ENCODE assay signal across 15 cellular contexts in genomic region chr1:30675761-30676160, GRCh38. TPM values are rescaled to one million over a fixed set of nuclear protein-coding genes. Genes with fewer than 3 reads are reported as not detected.
DNase-seq lines count a peak whose midpoint lies in the region; ATAC-seq, FAIRE-seq and TF ChIP-seq lines count a peak whose summit lies in the region.
"Had no signal": no experiment of that assay in that cellular context is flagged by ENCODE, and none has a peak within 500 bp of the region (broad histone marks: within the 10 kb centered on the region; RNA-seq: fewer than 3 reads in every experiment).

No MANE protein-coding gene starts in this region.

- H3K4me2 ChIP-seq in A549 (no peak overlapping the region), mammary epithelial cell (ENCODE audit: insufficient read depth, low read depth, low read length) (no peak overlapping the region)

- POLR2A ChIA-PET in A549 (lab: Yijun Ruan, JAX), result no interaction called here

- intact Hi-C loops in mammary epithelial cell (cut with micrococcal nuclease) (no loop called here), left lung (cut with DNase I) (no loop called here)

- 4% methylated on average over 2 of the region's 2 CpGs for WGBS in A549 (ENCODE audit: missing lambda C conversion rate)
- 37% methylated on average over 2 of the region's 2 CpGs for WGBS in mammary epithelial cell (ENCODE audit: low coverage, missing lambda C conversion rate)

- in situ Hi-C loops in mammary epithelial cell (cut with MboI; ENCODE audit: low sequenced_read_pairs in 2 of 2), result no loop called here

- peaks cover 9% of the 10 kb centered on the region for H3K9me3 Mint-ChIP-seq in HFFc6
- H3K9me3 Mint-ChIP-seq: activated CD4-positive, alpha-beta T cell treated with anti-CD3 and anti-CD28 coated beads, Interleukin-2, amount 10 ng/mL, durations not matched to agents 24 days and 14 days had no signal

- no peak overlapping the region for H3K9ac ChIP-seq in mammary epithelial cell (ENCODE audit: insufficient read depth, low read length)

- CTCF ChIA-PET in A549 (lab: Yijun Ruan, JAX), result interaction anchor here (1.4 kb wide), 1 partner anchor 32 kb away, joined by 3 read pairs; no protein-coding TSS in a partner anchor
- CTCF ChIA-PET in mammary epithelial cell (lab: Charles Lee; ENCODE audit: low non-redundant PET), result no interaction called here

- H3K4me1 ChIP-seq in A549 (no peaks in the 10 kb centered on the region), mammary epithelial cell (ENCODE audit: insufficient read depth, low read length) (peaks cover 17% of the 10 kb centered on the region), left lung (no peaks in the 10 kb centered on the region)

- no peak overlapping the region for H3K4me3 ChIP-seq in A549
- no peak overlapping the region for H3K4me3 ChIP-seq in mammary epithelial cell (replicated peaks in 1 of 3; ENCODE audit: insufficient read depth in 1 of 3, low read depth in 2 of 3, low read length in 3 of 3)
- H3K4me3 ChIP-seq in left lung, result no peak overlapping the region

- no peak for TF ChIP-seq RAD21 in A549 (conservative IDR thresholded peaks at IDR 0.05 in 1 of 2, IDR thresholded peaks at IDR 0.05 in 1 of 2)

- H3K36me3 Mint-ChIP-seq in HFFc6 (ENCODE audit: low read depth), result peaks cover 9% of the 10 kb centered on the region

- FAIRE-seq in A549 (lab: Jason Lieb, UNC), result no peak
- FAIRE-seq: GM12892, RCC 7860 had no signal

- H3K79me2 ChIP-seq in mammary epithelial cell (ENCODE audit: insufficient read depth, low read length), result no peaks in the 10 kb centered on the region

- H3K36me3 ChIP-seq in mammary epithelial cell (ENCODE audit: insufficient read depth, low read length), result no peaks in the 10 kb centered on the region
- no peaks in the 10 kb centered on the region for H3K36me3 ChIP-seq in left lung

- no peaks in the 10 kb centered on the region for H4K20me1 ChIP-seq in mammary epithelial cell (ENCODE audit: insufficient read depth, low read length)

- BruUV-seq in mammary epithelial cell (replicated peaks; lab: Mats Ljungman, UMichigan), result no TSS peak

- TF ChIP-seq CTCF in A549 (IDR thresholded peaks at IDR 0.05) (no peak), HFFc6 (IDR thresholded peaks at IDR 0.05) (no peak), mammary epithelial cell (conservative IDR thresholded peaks at IDR 0.05 in 1 of 2, IDR thresholded peaks at IDR 0.05 in 1 of 2; ENCODE audit: extremely low read depth in 1 of 2, insufficient read depth in 1 of 2, low read depth in 1 of 2, low read length in 2 of 2) (no peak), left lung (IDR thresholded peaks at IDR 0.05) (no peak)

- DNase-seq in A549 (ENCODE audit: low read depth in 1 of 2, low spot score in 1 of 2) (no peak), HFFc6 (peak; percentile 81), mammary epithelial cell (peak; percentile 71), left lung (no peak), OCI-M2 (lab: John Stamatoyannopoulos, UW; ENCODE audit: unreplicated experiment) (no peak), NCI-H1048 (lab: John Stamatoyannopoulos, UW) (no peak)
- DNase-seq: activated CD4-positive, alpha-beta T cell treated with anti-CD3 and anti-CD28 coated beads, Interleukin-2, amount 10 ng/mL, durations not matched to agents 24 days and 14 days; DMS79 treated with DMSO at 0.1 percent for 48 hours; NCI-H2171; occipital lobe; T-helper 17 cell had no signal

- ATAC-seq in A549 (no peak), left lung (peak; percentile 15), GM18907 (IDR thresholded peaks at IDR 0.05; ENCODE audit: unreplicated experiment) (no peak), HG02973 (IDR thresholded peaks at IDR 0.05; ENCODE audit: unreplicated experiment) (no peak)
- ATAC-seq: T-helper 17 cell had no signal

- H3K27ac Mint-ChIP-seq in HFFc6, result peak overlapping the region; percentile 63
- H3K27ac Mint-ChIP-seq: activated CD4-positive, alpha-beta T cell treated with anti-CD3 and anti-CD28 coated beads, Interleukin-2, amount 10 ng/mL, durations not matched to agents 24 days and 14 days; T-helper 17 cell had no signal

- H3K4me3 Mint-ChIP-seq in HFFc6, result peak overlapping the region; percentile 38
- H3K4me3 Mint-ChIP-seq: activated CD4-positive, alpha-beta T cell treated with anti-CD3 and anti-CD28 coated beads, Interleukin-2, amount 10 ng/mL, durations not matched to agents 24 days and 14 days; T-helper 17 cell had no signal

- TF ChIP-seq POLR2A in A549 (IDR thresholded peaks at IDR 0.05; ENCODE audit: low read length), result no peak

- H3K9me3 ChIP-seq in A549 (peaks cover 12% of the 10 kb centered on the region; the same call in 2 of the 3 replicates), mammary epithelial cell (replicated peaks; ENCODE audit: insufficient read depth, low read length) (no peaks in the 10 kb centered on the region), left lung (peaks cover 0 to 19% of the 10 kb centered on the region in 2 donors)

- H3K4me1 Mint-ChIP-seq in HFFc6 (ENCODE audit: low read depth), result peaks cover 30% of the 10 kb centered on the region
- H3K4me1 Mint-ChIP-seq: activated CD4-positive, alpha-beta T cell treated with anti-CD3 and anti-CD28 coated beads, Interleukin-2, amount 10 ng/mL, durations not matched to agents 24 days and 14 days; T-helper 17 cell had no signal

- peaks cover 3% of the 10 kb centered on the region for H3K27me3 Mint-ChIP-seq in HFFc6 (ENCODE audit: insufficient read depth)

- no peaks in the 10 kb centered on the region for H3K27me3 ChIP-seq in mammary epithelial cell (ENCODE audit: insufficient read depth, low read length)
- H3K27me3 ChIP-seq in left lung, result peaks cover 0 to 16% of the 10 kb centered on the region in 2 donors

- dilution Hi-C loops in mammary epithelial cell (cut with HindIII; ENCODE audit: low sequenced_read_pairs), result no loop called here

- no peak for TF ChIP-seq EP300 in A549 (IDR thresholded peaks at IDR 0.05)

- H3K27ac ChIP-seq in A549 (no peak overlapping the region), mammary epithelial cell (ENCODE audit: insufficient read depth, low read depth, low read length) (peak overlapping the region; percentile 30), left lung (no peak overlapping the region)

- no peak overlapping the region for H2AFZ ChIP-seq in mammary epithelial cell (ENCODE audit: low read depth, low read length)

TF ChIP-seq in A549, 52 proteins besides CTCF, POLR2A, EP300 and RAD21:
- TF ChIP-seq CEBPB (IDR thresholded peaks at IDR 0.05), result peak; percentile 16 to 44; a peak in 2 of 4 replicates
- TF ChIP-seq, protein P1, sequence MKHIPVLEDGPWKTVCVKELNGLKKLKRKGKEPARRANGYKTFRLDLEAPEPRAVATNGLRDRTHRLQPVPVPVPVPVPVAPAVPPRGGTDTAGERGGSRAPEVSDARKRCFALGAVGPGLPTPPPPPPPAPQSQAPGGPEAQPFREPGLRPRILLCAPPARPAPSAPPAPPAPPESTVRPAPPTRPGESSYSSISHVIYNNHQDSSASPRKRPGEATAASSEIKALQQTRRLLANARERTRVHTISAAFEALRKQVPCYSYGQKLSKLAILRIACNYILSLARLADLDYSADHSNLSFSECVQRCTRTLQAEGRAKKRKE (CRISPR knock-in tag; IDR thresholded peaks at IDR 0.05; ENCODE audit: low read depth), result no peak

RNA-seq across cellular contexts. Expression of gene MATN1, which starts 47.6 kb away (rescaled TPM):
- polyA plus RNA-seq in A549 (2011; rRNA removed) (0.05 TPM in 1 of 2 replicates, not detected in the other), A549 (2017; fragmentation: RNase III; extraction: RNeasy Plus Mini Kit Qiagen cat#74134 plus additional on column Dnase treatment) (0.05 to 0.17 TPM (median 0.10 TPM) in 3 replicates), mammary epithelial cell (0.05 TPM)
- polyA plus RNA-seq in A549 (2012; cell fraction: cytosol; rRNA removed), result 0.04 and 0.07 TPM in 2 replicates
- 0.31 and 0.59 TPM in 2 replicates for polyA plus RNA-seq in A549 (2012; cell fraction: nucleus; rRNA removed)
- polyA minus RNA-seq in A549 (2011; rRNA and poly(A)+ RNA removed), result 0.10 TPM in 1 of 2 replicates, not detected in the other
- total RNA-seq in HFFc6 (2021; fragmentation: NEBNext Ultra II Directional; extraction: Animal tissue kit (Norgen Biotek cat#: 25700)), result under 1 TPM in 1 of 6 experiments, not detected in 5; 0.06 TPM
- total RNA-seq in mammary epithelial cell (not detected), left lung (under 1 TPM in 1 of 2 donors, not detected in 1; 0.08 TPM)
- polyA minus RNA-seq in mammary epithelial cell, result not detected

Comparison
In these comparisons a context has a peak if more than half of its experiments do, and no peak if none do; other contexts are left out.
1. DNase-seq: peak in HFFc6 (single experiment) and mammary epithelial cell (single experiment); none in A549 (0 of 2), left lung (0 of 2), OCI-M2 (single experiment) and NCI-H1048 (single experiment).